ENCODE assay signal across 11 cellular contexts in genomic region chr7:124996778-124997177, GRCh38.
DNase-seq lines count a peak whose midpoint lies in the region; ATAC-seq and TF ChIP-seq lines count a peak whose summit lies in the region.
"Had no signal": no experiment of that assay in that cellular context is flagged by ENCODE, and none has a peak within 500 bp of the region (broad histone marks: within the 10 kb centered on the region; RNA-seq: fewer than 3 reads in every experiment).

No MANE protein-coding gene starts in this region.

- H3K4me3 ChIP-seq in prostate gland = no peak overlapping the region
- H3K4me3 ChIP-seq: left lung had no signal

- H3K4me1 ChIP-seq in prostate gland (replicated peaks) = no peaks in the 10 kb centered on the region
- H3K4me1 ChIP-seq: left lung had no signal

- intact Hi-C loops in prostate gland (cut with DNase I) = no loop called here

- DNase-seq in DMS53 treated with DMSO at 0.1 percent for 48 hours (lab: John Stamatoyannopoulos, UW; ENCODE audit: unreplicated experiment) = peak; percentile 14
- DNase-seq in Kasumi-1 (lab: John Stamatoyannopoulos, UW) = peak; percentile 6 to 16
- peak; percentile 1 for DNase-seq in dermis blood vessel endothelial cell
- no peak for DNase-seq in Ammon's horn (ENCODE audit: low spot score)
- DNase-seq in NCI-H1930 (lab: John Stamatoyannopoulos, UW) = no peak
- no peak for DNase-seq in activated naive CD4-positive, alpha-beta T cell treated with Interleukin-2 at 50 U/mL for 16 hours
- no peak for DNase-seq in prostate gland (ENCODE audit: low spot score)
- DNase-seq: GOT3 had no signal

- ATAC-seq in GM19395 (IDR thresholded peaks at IDR 0.05; ENCODE audit: unreplicated experiment) = peak; percentile 83
- ATAC-seq: left lung, sciatic nerve had no signal

- no peaks in the 10 kb centered on the region for H3K9me3 ChIP-seq in prostate gland

- no peak overlapping the region for H3K27ac ChIP-seq in prostate gland
- H3K27ac ChIP-seq: left lung had no signal

- no peaks in the 10 kb centered on the region for H3K36me3 ChIP-seq in prostate gland
- H3K36me3 ChIP-seq: left lung had no signal

- WGBS in prostate gland = 83% methylated on average over 4 of the region's 4 CpGs

- TF ChIP-seq CTCF in prostate gland (IDR thresholded peaks at IDR 0.05) = no peak

- no peak for TF ChIP-seq POLR2A in prostate gland (IDR thresholded peaks at IDR 0.05)

- no peaks in the 10 kb centered on the region for H3K27me3 ChIP-seq in prostate gland (replicated peaks; ENCODE audit: insufficient read depth)
- H3K27me3 ChIP-seq: left lung had no signal

Comparison
In these comparisons a context has a peak if more than half of its experiments do, and no peak if none do; other contexts are left out.
1. DNase-seq: peak in DMS53 treated with DMSO at 0.1 percent for 48 hours (single experiment), Kasumi-1 (2 of 2) and dermis blood vessel endothelial cell (single experiment); none in Ammon's horn (single experiment), NCI-H1930 (0 of 2), activated naive CD4-positive, alpha-beta T cell treated with Interleukin-2 at 50 U/mL for 16 hours (single experiment) and prostate gland (single experiment).